In the genomic region with DNA sequence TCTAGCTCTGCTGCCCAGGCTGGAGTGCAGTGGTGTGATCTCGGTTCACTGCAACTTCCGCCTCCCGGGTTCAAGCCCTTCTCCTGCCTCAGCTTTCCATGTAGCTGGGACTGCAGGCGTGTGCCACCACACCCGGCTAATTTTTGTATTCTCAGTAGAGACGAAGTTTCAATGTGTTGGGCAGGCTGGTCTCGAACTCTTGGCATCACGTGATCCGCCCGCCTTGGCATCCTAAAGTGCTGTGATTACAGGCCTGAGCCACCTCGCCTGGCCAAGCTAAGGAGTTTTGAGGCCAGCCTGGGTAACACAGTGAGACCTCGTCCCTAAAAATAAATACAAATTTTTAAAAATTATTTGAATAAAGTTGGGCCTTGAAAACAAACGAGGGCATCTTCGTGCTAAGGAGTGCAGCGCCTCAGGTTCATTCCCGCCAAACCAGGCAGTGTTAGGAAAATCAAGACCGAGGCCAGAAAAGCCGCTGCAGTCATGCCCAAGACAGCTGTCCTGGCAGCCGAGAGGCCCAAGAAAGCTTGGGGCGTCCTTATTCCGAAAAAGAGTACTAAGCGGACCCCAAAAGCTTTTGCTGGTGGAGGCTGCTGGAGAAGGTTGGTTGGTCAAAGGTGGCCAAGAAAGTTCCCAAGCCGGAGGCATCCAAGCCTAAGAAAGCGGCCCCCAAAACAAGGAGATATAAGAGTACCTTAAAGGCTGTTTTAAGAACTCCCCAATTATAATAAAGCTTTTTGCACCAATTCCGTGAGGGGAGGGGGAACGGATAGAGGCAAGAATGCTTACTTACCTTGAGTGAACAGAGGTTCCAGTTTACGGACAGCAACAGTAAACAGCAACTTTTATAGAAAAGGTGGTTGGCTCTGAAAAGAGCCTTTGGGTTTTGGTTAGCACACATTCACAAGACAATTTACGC, we compare ENCODE assay signal across 8 cellular contexts.
DNase-seq lines count a peak whose midpoint lies in the region; ATAC-seq and TF ChIP-seq lines count a peak whose summit lies in the region.

No MANE protein-coding gene starts in this region.

- DNase-seq in stimulated activated CD4-positive, alpha-beta T cell treated with anti-CD3 and anti-CD28 coated beads, Interleukin-2, amount 100 ng/mL, for 48 hours, result peak; percentile 35 to 49
- DNase-seq in stimulated activated CD4-positive, alpha-beta T cell treated with anti-CD3 and anti-CD28 coated beads, Interleukin-4, amount 100 ng/mL, for 1 hour, result no peak
- DNase-seq in T-helper 2 cell treated with Interferon-gamma antibody and Interleukin-4, amounts not matched to agents 5 μg/mL and 100 μg/mL, for 36 hours (ENCODE audit: low spot score), result peak; percentile 54
- DNase-seq in epithelial cell of proximal tubule (ENCODE audit: low read depth), result no peak
- DNase-seq in osteocyte (ENCODE audit: extremely low spot score, unreplicated experiment), result no peak
- DNase-seq in middle frontal gyrus (ENCODE audit: extremely low spot score, low spot score), result no peak

- TF ChIP-seq CTCF in epithelial cell of proximal tubule (conservative IDR thresholded peaks at IDR 0.05; ENCODE audit: low read depth, low read length) (no peak), osteocyte (IDR thresholded peaks at IDR 0.05) (no peak)

- H3K9me3 Mint-ChIP-seq in T-helper 2 cell treated with Interferon-gamma antibody and Interleukin-4, amounts not matched to agents 5 μg/mL and 100 μg/mL, for 36 hours, result no peaks in the 10 kb centered on the region
- H3K9me3 Mint-ChIP-seq in osteocyte (ENCODE audit: unreplicated experiment), result no peaks in the 10 kb centered on the region

- peak overlapping the region; percentile 94 for H3K4me3 Mint-ChIP-seq in T-helper 2 cell treated with Interferon-gamma antibody and Interleukin-4, amounts not matched to agents 5 μg/mL and 100 μg/mL, for 36 hours
- peak overlapping the region; percentile 81 for H3K4me3 Mint-ChIP-seq in osteocyte (ENCODE audit: unreplicated experiment)

- H3K4me1 Mint-ChIP-seq in T-helper 2 cell treated with Interferon-gamma antibody and Interleukin-4, amounts not matched to agents 5 μg/mL and 100 μg/mL, for 36 hours (ENCODE audit: low read depth), result peaks cover 45% of the 10 kb centered on the region
- peaks cover 50% of the 10 kb centered on the region for H3K4me1 Mint-ChIP-seq in osteocyte (ENCODE audit: unreplicated experiment)

- H3K36me3 Mint-ChIP-seq in T-helper 2 cell treated with Interferon-gamma antibody and Interleukin-4, amounts not matched to agents 5 μg/mL and 100 μg/mL, for 36 hours (ENCODE audit: low read depth), result peaks cover 15% of the 10 kb centered on the region
- H3K36me3 Mint-ChIP-seq in osteocyte (ENCODE audit: unreplicated experiment), result no peaks in the 10 kb centered on the region

- peak overlapping the region; percentile 84 for H3K4me3 ChIP-seq in epithelial cell of proximal tubule (ENCODE audit: low read depth, low read length)

- ATAC-seq in GM21381 (IDR thresholded peaks at IDR 0.05; ENCODE audit: unreplicated experiment) (no peak), GM18858 (IDR thresholded peaks at IDR 0.05; ENCODE audit: unreplicated experiment) (no peak)

- H3K27me3 Mint-ChIP-seq in T-helper 2 cell treated with Interferon-gamma antibody and Interleukin-4, amounts not matched to agents 5 μg/mL and 100 μg/mL, for 36 hours (ENCODE audit: low read depth), result peaks cover 24% of the 10 kb centered on the region
- H3K27me3 Mint-ChIP-seq in osteocyte (ENCODE audit: unreplicated experiment), result no peaks in the 10 kb centered on the region

- H3K27ac Mint-ChIP-seq in T-helper 2 cell treated with Interferon-gamma antibody and Interleukin-4, amounts not matched to agents 5 μg/mL and 100 μg/mL, for 36 hours, result peak overlapping the region; percentile 98
- peak overlapping the region; percentile 99 for H3K27ac Mint-ChIP-seq in osteocyte (ENCODE audit: unreplicated experiment)

Comparison
In these comparisons a context has a peak if more than half of its experiments do, and no peak if none do; other contexts are left out.
1. DNase-seq: peak in stimulated activated CD4-positive, alpha-beta T cell treated with anti-CD3 and anti-CD28 coated beads, Interleukin-2, amount 100 ng/mL, for 48 hours (2 of 2) and T-helper 2 cell treated with Interferon-gamma antibody and Interleukin-4, amounts not matched to agents 5 μg/mL and 100 μg/mL, for 36 hours (single experiment); none in stimulated activated CD4-positive, alpha-beta T cell treated with anti-CD3 and anti-CD28 coated beads, Interleukin-4, amount 100 ng/mL, for 1 hour (single experiment), epithelial cell of proximal tubule (single experiment), osteocyte (single experiment) and middle frontal gyrus (single experiment).